In the genomic region with DNA sequence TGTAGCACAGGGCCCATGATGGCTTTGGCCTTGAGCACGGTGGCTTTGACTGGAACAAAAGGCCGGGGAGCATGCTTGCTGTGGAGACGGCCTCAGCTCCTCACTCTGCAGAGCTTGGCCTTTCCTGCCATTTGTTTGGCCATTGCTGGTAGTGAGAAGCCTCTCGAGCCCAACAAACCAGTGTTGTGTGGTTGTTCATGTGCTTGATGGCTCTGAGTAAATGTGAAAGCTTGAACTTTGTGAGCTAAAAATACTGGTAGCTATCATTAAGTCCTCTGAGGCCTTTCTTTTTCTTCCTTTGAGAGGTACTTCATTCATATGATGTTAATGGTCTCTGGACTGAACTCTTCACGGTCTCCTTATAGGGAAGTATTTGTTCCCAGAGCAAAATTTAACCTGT, we compare ENCODE assay signal across 15 cellular contexts.
DNase-seq lines count a peak whose midpoint lies in the region; ATAC-seq and TF ChIP-seq lines count a peak whose summit lies in the region.
"Had no signal": no experiment of that assay in that cellular context is flagged by ENCODE, and none has a peak within 500 bp of the region (broad histone marks: within the 10 kb centered on the region; RNA-seq: fewer than 3 reads in every experiment).

No MANE protein-coding gene starts in this region.

- H3K4me1 ChIP-seq in tibial artery = no peaks in the 10 kb centered on the region
- H3K4me1 ChIP-seq: psoas muscle, testis had no signal

- ATAC-seq in GM19025 (IDR thresholded peaks at IDR 0.05; ENCODE audit: low read depth, unreplicated experiment) = peak; percentile 48
- ATAC-seq in HG02642 (IDR thresholded peaks at IDR 0.05; ENCODE audit: poor library complexity, unreplicated experiment) = peak; percentile 55
- peak; percentile 51 for ATAC-seq in HG03571 (IDR thresholded peaks at IDR 0.05; ENCODE audit: unreplicated experiment)
- ATAC-seq: heart right ventricle, psoas muscle had no signal

- H3K27ac ChIP-seq in tibial artery = no peak overlapping the region
- H3K27ac ChIP-seq: heart right ventricle, psoas muscle, RWPE1, testis had no signal

- H3K9me3 ChIP-seq in tibial artery = no peaks in the 10 kb centered on the region
- H3K9me3 ChIP-seq: heart right ventricle, psoas muscle, testis had no signal

- CTCF ChIA-PET in GM10248 (lab: Yijun Ruan, JAX) = interaction anchor here (0.7 to 2.2 kb wide), 7 partner anchors 9 to 324 kb away, joined by 3 to 6 read pairs (median 3); no protein-coding TSS in a partner anchor

- peaks cover 70 to 100% (median 99%) of the 10 kb centered on the region in 3 donors for H3K36me3 ChIP-seq in tibial artery

- H3K27me3 ChIP-seq in tibial artery = no peaks in the 10 kb centered on the region
- H3K27me3 ChIP-seq: heart right ventricle, testis had no signal

- TF ChIP-seq CTCF in GM10248 (IDR thresholded peaks at IDR 0.05; ENCODE audit: control extremely low read depth, extremely low read depth, low read depth, missing control alignments) (no peak), tibial artery (IDR thresholded peaks at IDR 0.05) (no peak)

- peak; percentile 74 for DNase-seq in GM10248 (ENCODE audit: extremely low spot score)
- no peak for DNase-seq in tibial artery
- no peak for DNase-seq in GF-D8 (lab: John Stamatoyannopoulos, UW)
- no peak for DNase-seq in COR-L47 (lab: John Stamatoyannopoulos, UW)
- DNase-seq in ecto neural progenitor cell (ENCODE audit: low spot score) = no peak
- DNase-seq: DMS 273 treated with DMSO at 0.1 percent for 48 hours, heart right ventricle, NCI-H187 treated with DMSO at 0.1 percent for 48 hours, NCI-H774, psoas muscle, testis had no signal

- intact Hi-C loops in tibial artery (cut with DNase I; ENCODE audit: low total_unique reads) = no loop called here

- POLR2A ChIA-PET in GM10248 (lab: Yijun Ruan, JAX) = no interaction called here

- H3K4me3 ChIP-seq in tibial artery = no peak overlapping the region
- H3K4me3 ChIP-seq: heart right ventricle, psoas muscle, testis had no signal
